ENCODE assay signal across 34 cellular contexts in genomic region chrX:10749113-10749512, GRCh38.
A peak's percentile ranks its signal among the peaks of the same experiment; 100 is the strongest.
DNase-seq lines count a peak whose midpoint lies in the region; ATAC-seq, FAIRE-seq and TF ChIP-seq lines count a peak whose summit lies in the region.
"Had no signal": no experiment of that assay in that cellular context is flagged by ENCODE, and none has a peak within 500 bp of the region (broad histone marks: within the 10 kb centered on the region; RNA-seq: fewer than 3 reads in every experiment).

No MANE protein-coding gene starts in this region.

- H2BK20ac ChIP-seq in IMR-90 (ENCODE audit: low read depth, low read length) = no peak overlapping the region

- no peak for ATAC-seq in IMR-90 (ENCODE audit: low read depth)
- ATAC-seq in heart left ventricle = no peak
- no peak for ATAC-seq in GM21723 (IDR thresholded peaks at IDR 0.05; ENCODE audit: unreplicated experiment)
- ATAC-seq in GM21360 (IDR thresholded peaks at IDR 0.05; ENCODE audit: unreplicated experiment) = no peak
- ATAC-seq: activated T-cell treated with anti-CD3 and anti-CD28 coated beads, Interleukin-2, amount 50 U/mL, for 4 hours; gastrocnemius medialis; left ventricle myocardium superior; naive thymus-derived CD8-positive, alpha-beta T cell; WTC11 had no signal

- H2AFZ ChIP-seq in IMR-90 (replicated peaks; ENCODE audit: low read length, poor library complexity) = no peak overlapping the region
- H2AFZ ChIP-seq in keratinocyte (ENCODE audit: control insufficient read depth, low read length) = no peak overlapping the region
- H2AFZ ChIP-seq: PC-9 had no signal

- no peak overlapping the region for H3K23ac ChIP-seq in IMR-90 (ENCODE audit: low read depth, low read length)

- peak; percentile 39 for FAIRE-seq in keratinocyte (lab: Jason Lieb, UNC)
- FAIRE-seq: A204.1, colon, GM18507 had no signal

- H2BK120ac ChIP-seq in IMR-90 (ENCODE audit: low read depth, low read length) = no peak overlapping the region

- no peak overlapping the region for H3K4ac ChIP-seq in IMR-90 (ENCODE audit: low read depth, low read length)

- intact Hi-C loops in IMR-90 (cut with micrococcal nuclease) (no loop called here), heart left ventricle (cut with DNase I) (no loop called here)

- H3K4me1 ChIP-seq in IMR-90 (ENCODE audit: control insufficient read depth, insufficient read depth, low read length) = no peaks in the 10 kb centered on the region
- peaks cover 3% of the 10 kb centered on the region for H3K4me1 ChIP-seq in keratinocyte (ENCODE audit: control insufficient read depth, extremely low read depth, insufficient read depth, low read length)
- no peaks in the 10 kb centered on the region for H3K4me1 ChIP-seq in heart left ventricle
- H3K4me1 ChIP-seq: BE2C, breast epithelium, gastrocnemius medialis, stomach, tibial nerve had no signal

- no peak overlapping the region for H2AK5ac ChIP-seq in IMR-90 (ENCODE audit: low read depth, low read length)

- H3K79me2 ChIP-seq in keratinocyte (ENCODE audit: control insufficient read depth, insufficient read depth, low read length) = no peaks in the 10 kb centered on the region

- no peak overlapping the region for H2BK5ac ChIP-seq in IMR-90 (ENCODE audit: low read depth, low read length, poor library complexity, severe bottlenecking)

- 0 out of 3 replicates have a peak overlapping the region, but pooled peaks have one; percentile 13 for H2BK15ac ChIP-seq in IMR-90 (ENCODE audit: low read depth, low read length)

- H3K4me3 ChIP-seq in IMR-90 (ENCODE audit: insufficient read depth, low read depth, low read length) (no peak overlapping the region), brain microvascular endothelial cell (ENCODE audit: low read depth, low read length) (no peak overlapping the region), keratinocyte (ENCODE audit: control insufficient read depth in 2 of 3, extremely low read depth in 1 of 3, insufficient read depth in 2 of 3, low read depth in 1 of 3, low read length in 3 of 3) (no peak overlapping the region), heart left ventricle (no peak overlapping the region)
- H3K4me3 ChIP-seq: breast epithelium, gastrocnemius medialis, PC-9, skin epidermis, stomach, tibial nerve had no signal

- TF ChIP-seq CTCF in IMR-90 (conservative IDR thresholded peaks at IDR 0.05; ENCODE audit: low read depth, low read length) = no peak
- no peak for TF ChIP-seq CTCF in brain microvascular endothelial cell (IDR thresholded peaks at IDR 0.05; ENCODE audit: low read depth, low read length, missing control alignments)
- no peak for TF ChIP-seq CTCF in keratinocyte (optimal IDR thresholded peaks at IDR 0.05 in 1 of 3, IDR thresholded peaks at IDR 0.05 in 1 of 3, conservative IDR thresholded peaks at IDR 0.05 in 1 of 3; ENCODE audit: extremely low read depth in 1 of 3, insufficient read depth in 2 of 3, low read length in 3 of 3)
- TF ChIP-seq CTCF in heart left ventricle (IDR thresholded peaks at IDR 0.05) = no peak

- H3K9ac ChIP-seq in IMR-90 (ENCODE audit: low read depth, low read length) (no peak overlapping the region), keratinocyte (ENCODE audit: control insufficient read depth, extremely low read depth, insufficient read depth, low read length) (no peak overlapping the region)

- H4K8ac ChIP-seq in IMR-90 (ENCODE audit: low read depth in 2 of 2, low read length in 2 of 2) = no peak overlapping the region

- H3K27me3 ChIP-seq in IMR-90 (ENCODE audit: control insufficient read depth, insufficient read depth, low read length) (no peaks in the 10 kb centered on the region), brain microvascular endothelial cell (replicated peaks) (no peaks in the 10 kb centered on the region), keratinocyte (ENCODE audit: control insufficient read depth, extremely low read depth, insufficient read depth, low read length) (no peaks in the 10 kb centered on the region), heart left ventricle (peaks cover 0 to 2% (median 0%) of the 10 kb centered on the region in 9 donors)
- H3K27me3 ChIP-seq: BE2C, gastrocnemius medialis, tibial nerve had no signal

- no peak overlapping the region for H4K5ac ChIP-seq in IMR-90 (ENCODE audit: low read depth, low read length)

- no peaks in the 10 kb centered on the region for H3K79me1 ChIP-seq in IMR-90 (ENCODE audit: low read depth in 1 of 2, low read length in 2 of 2)

- H3K14ac ChIP-seq in IMR-90 (replicated peaks; ENCODE audit: low read depth, low read length) = no peak overlapping the region

- H3K27ac ChIP-seq in IMR-90 (ENCODE audit: insufficient read depth, low read length) = no peak overlapping the region
- H3K27ac ChIP-seq in brain microvascular endothelial cell = no peak overlapping the region
- no peak overlapping the region for H3K27ac ChIP-seq in keratinocyte (ENCODE audit: control insufficient read depth, insufficient read depth, low read length)
- no peak overlapping the region for H3K27ac ChIP-seq in heart left ventricle
- H3K27ac ChIP-seq: breast epithelium, gastrocnemius medialis, PC-9, skin epidermis, stomach, tibial nerve had no signal

- no peak overlapping the region for H2AK9ac ChIP-seq in IMR-90 (replicated peaks; ENCODE audit: low read depth, low read length, poor library complexity)

- H3K4me2 ChIP-seq in IMR-90 (ENCODE audit: low read depth, low read length) (no peak overlapping the region), keratinocyte (ENCODE audit: control insufficient read depth, extremely low read depth, insufficient read depth, low read depth, low read length) (no peak overlapping the region)
- H3K4me2 ChIP-seq: PC-9 had no signal

- H3K36me3 ChIP-seq in IMR-90 (ENCODE audit: control insufficient read depth, insufficient read depth, low read length) (no peaks in the 10 kb centered on the region), brain microvascular endothelial cell (replicated peaks) (no peaks in the 10 kb centered on the region), keratinocyte (ENCODE audit: control insufficient read depth in 2 of 2, extremely low read depth in 1 of 2, insufficient read depth in 2 of 2, low read length in 2 of 2) (no peaks in the 10 kb centered on the region), heart left ventricle (no peaks in the 10 kb centered on the region)
- H3K36me3 ChIP-seq: BE2C, breast epithelium, gastrocnemius medialis, stomach, tibial nerve had no signal

- H3K18ac ChIP-seq in IMR-90 (ENCODE audit: low read depth, low read length) = no peak overlapping the region

- no CpG with 5 or more reads among the region's 3 CpGs for WGBS in IMR-90 (ENCODE audit: extremely low coverage in 2 of 2, insufficient read length in 1 of 2), 2 experiments
- WGBS in heart left ventricle, 4 donors = 36 to 75% (median 51%) methylated on average over 3 of the region's 3 CpGs

- TF ChIP-seq POLR2A in IMR-90 (IDR thresholded peaks at IDR 0.05; ENCODE audit: low read depth, low read length) (no peak), heart left ventricle (IDR thresholded peaks at IDR 0.05) (no peak)

- H3K9me3 ChIP-seq in IMR-90 (ENCODE audit: control insufficient read depth, insufficient read depth, low read length) (no peaks in the 10 kb centered on the region), keratinocyte (ENCODE audit: control insufficient read depth, low read depth, low read length) (no peaks in the 10 kb centered on the region), heart left ventricle (no peaks in the 10 kb centered on the region)
- H3K9me3 ChIP-seq: BE2C, breast epithelium, gastrocnemius medialis, stomach, tibial nerve had no signal

- DNase-seq in AG20443 (ENCODE audit: low spot score) (peak; percentile 72), IMR-90 (peak; percentile 14), brain microvascular endothelial cell (peak; percentile 73), keratinocyte (ENCODE audit: low read depth, low spot score) (peak; percentile 55), heart left ventricle (no peak)
- no peak for DNase-seq in central memory CD4-positive, alpha-beta T cell
- DNase-seq: activated CD4-positive, alpha-beta T cell treated with anti-CD3 and anti-CD28 coated beads, Interleukin-2, amount 10 ng/mL, durations not matched to agents 7 days and 5 days; activated naive CD4-positive, alpha-beta T cell; activated T-cell treated with anti-CD3 and anti-CD28 coated beads, Interleukin-2, amount 50 U/mL, for 4 hours; BE2C; CD8-positive, alpha-beta memory T cell; effector CD8-positive, alpha-beta T cell; GDM1; left ventricle myocardium superior; naive thymus-derived CD8-positive, alpha-beta T cell; NCI-H1105; NCI-H1930; NCI-H526; PC-9; SHP77 treated with DMSO at 0.1 percent for 48 hours; stimulated activated CD8-positive, alpha-beta memory T cell treated with anti-CD3 and anti-CD28 coated beads, Interleukin-4, amount 100 ng/mL, for 48 hours; stomach; SW 1271; T-helper 9 cell had no signal

- in situ Hi-C loops in IMR-90 (cut with MboI; ENCODE audit: low sequenced_read_pairs) (no loop called here), brain microvascular endothelial cell (cut with HindIII; ENCODE audit: low pct_ligation_motif_present, low sequenced_read_pairs) (no loop called here)

- H3K9me1 ChIP-seq in IMR-90 (ENCODE audit: insufficient read depth, low read length) = no peaks in the 10 kb centered on the region; the same call in 1 of the 2 replicates
- H3K9me1 ChIP-seq in keratinocyte (ENCODE audit: control insufficient read depth, extremely low read depth, insufficient read depth, low read length) = no peaks in the 10 kb centered on the region

- H4K20me1 ChIP-seq in IMR-90 (ENCODE audit: insufficient read depth, low read length) (no peaks in the 10 kb centered on the region), keratinocyte (ENCODE audit: control insufficient read depth, extremely low read depth, insufficient read depth, low read length) (no peaks in the 10 kb centered on the region)

- no TSS peak for BruUV-seq in IMR-90 (replicated peaks; lab: Mats Ljungman, UMichigan)

- CTCF ChIA-PET in IMR-90 (lab: Yijun Ruan, JAX) = no interaction called here

- no peak overlapping the region for H4K91ac ChIP-seq in IMR-90 (ENCODE audit: insufficient read depth, low read depth, low read length)

- no peak overlapping the region for H3K56ac ChIP-seq in IMR-90 (ENCODE audit: extremely low read depth, insufficient read depth, low read length)

- TF ChIP-seq RAD21 in IMR-90 (IDR thresholded peaks at IDR 0.05; ENCODE audit: low read length) = no peak

- POLR2A ChIA-PET in IMR-90 (lab: Charles Lee; ENCODE audit: unreplicated experiment) = no interaction called here

- dilution Hi-C loops in IMR-90 (cut with HindIII; ENCODE audit: low sequenced_read_pairs, unreplicated experiment) = no loop called here
- dilution Hi-C loops in keratinocyte (cut with MboI; ENCODE audit: extremely low pct_ligation_motif_present, low sequenced_read_pairs) = no loop called here

TF ChIP-seq in IMR-90, 13 proteins besides CTCF, POLR2A, EP300 and RAD21 (continues in another document):
- TF ChIP-seq CEBPB (IDR thresholded peaks at IDR 0.05; ENCODE audit: low read depth, low read length) = no peak

Comparison
In these comparisons a context has a peak if more than half of its experiments do, and no peak if none do; other contexts are left out.
1. DNase-seq: peak in AG20443 (single experiment), IMR-90 (single experiment), brain microvascular endothelial cell (single experiment) and keratinocyte (single experiment); none in heart left ventricle (0 of 5) and central memory CD4-positive, alpha-beta T cell (single experiment).